1 cellular context compared by ENCODE assay signal in the genomic region with DNA sequence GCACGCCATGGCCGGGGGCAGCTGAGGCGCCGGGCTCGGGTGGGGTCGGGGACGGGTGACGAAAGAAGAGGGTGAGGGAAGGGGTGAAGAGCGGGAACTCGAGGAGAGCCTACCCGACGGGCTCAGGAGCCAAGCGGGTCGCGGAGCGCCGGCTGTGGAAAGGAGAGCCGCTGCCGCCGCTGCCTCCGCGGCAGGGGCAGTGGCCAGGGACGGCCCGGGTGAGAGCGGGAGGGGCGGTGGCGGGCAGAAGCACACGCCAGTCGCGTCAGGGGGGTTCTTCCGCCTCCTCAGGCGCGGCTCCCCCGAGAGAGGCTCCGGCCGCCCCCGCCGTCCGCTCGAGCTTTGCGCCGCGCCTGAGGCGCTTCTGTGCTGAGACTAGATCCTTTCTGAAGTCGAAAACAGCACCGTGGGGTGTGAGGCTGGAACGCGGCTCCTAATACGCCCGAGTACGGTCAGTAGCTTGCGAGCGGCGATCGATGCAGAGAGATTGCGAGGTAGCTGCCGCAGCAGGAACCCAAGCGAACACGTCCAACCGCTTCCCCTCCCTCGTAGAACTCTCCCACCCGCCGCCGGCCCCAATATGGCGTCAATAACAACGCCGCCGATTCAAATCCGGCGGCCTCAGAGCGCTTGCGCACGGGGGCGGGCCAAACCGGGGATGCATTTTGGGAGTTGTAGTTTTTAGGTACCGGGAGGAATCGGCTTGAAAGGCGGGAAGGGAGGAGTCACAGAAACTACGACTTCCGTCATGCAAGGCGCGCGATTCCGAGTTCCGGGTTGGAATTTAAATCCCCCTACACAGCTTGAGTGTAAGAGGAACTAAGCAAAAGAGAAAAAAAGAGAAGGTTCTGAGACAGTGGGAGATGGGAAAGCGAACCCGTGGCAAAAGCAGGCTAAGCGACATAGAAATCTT.
TF ChIP-seq lines count a peak whose summit lies in the region.

A gene (minus strand): TSS at position 558 of the 913 bp plus-strand sequence. CDS start 549 bp downstream, at position 9.

TF ChIP-seq in K562, 482 proteins besides CTCF, POLR2A, EP300 and RAD21 (continued from another document and continues in another):
- 0 out of 2 replicates have a peak, but pooled peaks have one; percentile 38 for TF ChIP-seq ZNF830 (CRISPR knock-in tag; IDR thresholded peaks at IDR 0.05)
- TF ChIP-seq ARNT (IDR thresholded peaks at IDR 0.05): no peak
- no peak for TF ChIP-seq TEAD2 (tag; IDR thresholded peaks at IDR 0.05)
- peak; percentile 98 for TF ChIP-seq SUPT5H (IDR thresholded peaks at IDR 0.05)
- TF ChIP-seq, protein P1, sequence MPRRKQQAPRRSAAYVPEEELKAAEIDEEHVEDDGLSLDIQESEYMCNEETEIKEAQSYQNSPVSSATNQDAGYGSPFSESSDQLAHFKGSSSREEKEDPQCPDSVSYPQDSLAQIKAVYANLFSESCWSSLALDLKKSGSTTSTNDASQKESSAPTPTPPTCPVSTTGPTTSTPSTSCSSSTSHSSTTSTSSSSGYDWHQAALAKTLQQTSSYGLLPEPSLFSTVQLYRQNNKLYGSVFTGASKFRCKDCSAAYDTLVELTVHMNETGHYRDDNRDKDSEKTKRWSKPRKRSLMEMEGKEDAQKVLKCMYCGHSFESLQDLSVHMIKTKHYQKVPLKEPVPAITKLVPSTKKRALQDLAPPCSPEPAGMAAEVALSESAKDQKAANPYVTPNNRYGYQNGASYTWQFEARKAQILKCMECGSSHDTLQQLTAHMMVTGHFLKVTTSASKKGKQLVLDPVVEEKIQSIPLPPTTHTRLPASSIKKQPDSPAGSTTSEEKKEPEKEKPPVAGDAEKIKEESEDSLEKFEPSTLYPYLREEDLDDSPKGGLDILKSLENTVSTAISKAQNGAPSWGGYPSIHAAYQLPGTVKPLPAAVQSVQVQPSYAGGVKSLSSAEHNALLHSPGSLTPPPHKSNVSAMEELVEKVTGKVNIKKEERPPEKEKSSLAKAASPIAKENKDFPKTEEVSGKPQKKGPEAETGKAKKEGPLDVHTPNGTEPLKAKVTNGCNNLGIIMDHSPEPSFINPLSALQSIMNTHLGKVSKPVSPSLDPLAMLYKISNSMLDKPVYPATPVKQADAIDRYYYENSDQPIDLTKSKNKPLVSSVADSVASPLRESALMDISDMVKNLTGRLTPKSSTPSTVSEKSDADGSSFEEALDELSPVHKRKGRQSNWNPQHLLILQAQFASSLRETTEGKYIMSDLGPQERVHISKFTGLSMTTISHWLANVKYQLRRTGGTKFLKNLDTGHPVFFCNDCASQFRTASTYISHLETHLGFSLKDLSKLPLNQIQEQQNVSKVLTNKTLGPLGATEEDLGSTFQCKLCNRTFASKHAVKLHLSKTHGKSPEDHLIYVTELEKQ (CRISPR knock-in tag; IDR thresholded peaks at IDR 0.05): no peak
- peak; percentile 87 for TF ChIP-seq PML (IDR thresholded peaks at IDR 0.05; ENCODE audit: low read length)
- TF ChIP-seq ZFX (CRISPR knock-in tag; IDR thresholded peaks at IDR 0.05): peak; percentile 78
- TF ChIP-seq ZNF444 (CRISPR knock-in tag; IDR thresholded peaks at IDR 0.05): no peak
- no peak for TF ChIP-seq ZNF324 (CRISPR knock-in tag; IDR thresholded peaks at IDR 0.05)
- TF ChIP-seq TEAD1 (CRISPR knock-in tag; IDR thresholded peaks at IDR 0.05): peak in 1 of 2 experiments; percentile 77; a peak in 2 of 4 replicates
- TF ChIP-seq, protein P2, sequence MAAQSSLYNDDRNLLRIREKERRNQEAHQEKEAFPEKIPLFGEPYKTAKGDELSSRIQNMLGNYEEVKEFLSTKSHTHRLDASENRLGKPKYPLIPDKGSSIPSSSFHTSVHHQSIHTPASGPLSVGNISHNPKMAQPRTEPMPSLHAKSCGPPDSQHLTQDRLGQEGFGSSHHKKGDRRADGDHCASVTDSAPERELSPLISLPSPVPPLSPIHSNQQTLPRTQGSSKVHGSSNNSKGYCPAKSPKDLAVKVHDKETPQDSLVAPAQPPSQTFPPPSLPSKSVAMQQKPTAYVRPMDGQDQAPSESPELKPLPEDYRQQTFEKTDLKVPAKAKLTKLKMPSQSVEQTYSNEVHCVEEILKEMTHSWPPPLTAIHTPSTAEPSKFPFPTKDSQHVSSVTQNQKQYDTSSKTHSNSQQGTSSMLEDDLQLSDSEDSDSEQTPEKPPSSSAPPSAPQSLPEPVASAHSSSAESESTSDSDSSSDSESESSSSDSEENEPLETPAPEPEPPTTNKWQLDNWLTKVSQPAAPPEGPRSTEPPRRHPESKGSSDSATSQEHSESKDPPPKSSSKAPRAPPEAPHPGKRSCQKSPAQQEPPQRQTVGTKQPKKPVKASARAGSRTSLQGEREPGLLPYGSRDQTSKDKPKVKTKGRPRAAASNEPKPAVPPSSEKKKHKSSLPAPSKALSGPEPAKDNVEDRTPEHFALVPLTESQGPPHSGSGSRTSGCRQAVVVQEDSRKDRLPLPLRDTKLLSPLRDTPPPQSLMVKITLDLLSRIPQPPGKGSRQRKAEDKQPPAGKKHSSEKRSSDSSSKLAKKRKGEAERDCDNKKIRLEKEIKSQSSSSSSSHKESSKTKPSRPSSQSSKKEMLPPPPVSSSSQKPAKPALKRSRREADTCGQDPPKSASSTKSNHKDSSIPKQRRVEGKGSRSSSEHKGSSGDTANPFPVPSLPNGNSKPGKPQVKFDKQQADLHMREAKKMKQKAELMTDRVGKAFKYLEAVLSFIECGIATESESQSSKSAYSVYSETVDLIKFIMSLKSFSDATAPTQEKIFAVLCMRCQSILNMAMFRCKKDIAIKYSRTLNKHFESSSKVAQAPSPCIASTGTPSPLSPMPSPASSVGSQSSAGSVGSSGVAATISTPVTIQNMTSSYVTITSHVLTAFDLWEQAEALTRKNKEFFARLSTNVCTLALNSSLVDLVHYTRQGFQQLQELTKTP (IDR thresholded peaks at IDR 0.05; ENCODE audit: low read depth in 1 of 2, partially characterized antibody in 2 of 2): peak; percentile 49 to 99
- no peak for TF ChIP-seq HIVEP1 (CRISPR knock-in tag; IDR thresholded peaks at IDR 0.05)
- TF ChIP-seq BHLHE40 (IDR thresholded peaks at IDR 0.05; ENCODE audit: low read length): no peak
- TF ChIP-seq, protein P3, sequence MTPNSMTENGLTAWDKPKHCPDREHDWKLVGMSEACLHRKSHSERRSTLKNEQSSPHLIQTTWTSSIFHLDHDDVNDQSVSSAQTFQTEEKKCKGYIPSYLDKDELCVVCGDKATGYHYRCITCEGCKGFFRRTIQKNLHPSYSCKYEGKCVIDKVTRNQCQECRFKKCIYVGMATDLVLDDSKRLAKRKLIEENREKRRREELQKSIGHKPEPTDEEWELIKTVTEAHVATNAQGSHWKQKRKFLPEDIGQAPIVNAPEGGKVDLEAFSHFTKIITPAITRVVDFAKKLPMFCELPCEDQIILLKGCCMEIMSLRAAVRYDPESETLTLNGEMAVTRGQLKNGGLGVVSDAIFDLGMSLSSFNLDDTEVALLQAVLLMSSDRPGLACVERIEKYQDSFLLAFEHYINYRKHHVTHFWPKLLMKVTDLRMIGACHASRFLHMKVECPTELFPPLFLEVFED (CRISPR knock-in tag; conservative IDR thresholded peaks at IDR 0.05): 0 out of 2 replicates have a peak, but pooled peaks have one; percentile 40
- peak; percentile 96 for TF ChIP-seq RBFOX2 (IDR thresholded peaks at IDR 0.05; ENCODE audit: low read depth, low read length)
- TF ChIP-seq POLR2AphosphoS2 (IDR thresholded peaks at IDR 0.05; ENCODE audit: low read length): peak; percentile 86; the same call in 1 of the 2 replicates
- TF ChIP-seq SRF (CRISPR knock-in tag; IDR thresholded peaks at IDR 0.05): peak in 1 of 2 experiments; percentile 86; a peak in 1 of 4 replicates
- no peak for TF ChIP-seq TAL1 (IDR thresholded peaks at IDR 0.05)
- peak; percentile 64 for TF ChIP-seq RB1 (IDR thresholded peaks at IDR 0.05; ENCODE audit: low read depth)
- TF ChIP-seq NBN (IDR thresholded peaks at IDR 0.05; ENCODE audit: low read depth): peak; percentile 30; the same call in 1 of the 2 replicates
- no peak for TF ChIP-seq ZNF12 (CRISPR knock-in tag; IDR thresholded peaks at IDR 0.05)
- peak; percentile 49; the same call in 1 of the 2 replicates for TF ChIP-seq ZNF197 (CRISPR knock-in tag; IDR thresholded peaks at IDR 0.05; ENCODE audit: low read depth)
- no peak for TF ChIP-seq CSDE1 (IDR thresholded peaks at IDR 0.05)
- TF ChIP-seq HDAC6 (IDR thresholded peaks at IDR 0.05; ENCODE audit: low read depth, low read length): no peak
- no peak for TF ChIP-seq KAT8 (IDR thresholded peaks at IDR 0.05; ENCODE audit: low read depth)
- TF ChIP-seq BRF1 (IDR thresholded peaks at IDR 0.05; ENCODE audit: borderline replicate concordance, extremely low read depth, insufficient read length): no peak
- TF ChIP-seq ZBTB17 (CRISPR knock-in tag; IDR thresholded peaks at IDR 0.05): no peak; the same call in 1 of the 2 replicates
- TF ChIP-seq ZNF717 (CRISPR knock-in tag; IDR thresholded peaks at IDR 0.05): no peak
- TF ChIP-seq, protein P4, sequence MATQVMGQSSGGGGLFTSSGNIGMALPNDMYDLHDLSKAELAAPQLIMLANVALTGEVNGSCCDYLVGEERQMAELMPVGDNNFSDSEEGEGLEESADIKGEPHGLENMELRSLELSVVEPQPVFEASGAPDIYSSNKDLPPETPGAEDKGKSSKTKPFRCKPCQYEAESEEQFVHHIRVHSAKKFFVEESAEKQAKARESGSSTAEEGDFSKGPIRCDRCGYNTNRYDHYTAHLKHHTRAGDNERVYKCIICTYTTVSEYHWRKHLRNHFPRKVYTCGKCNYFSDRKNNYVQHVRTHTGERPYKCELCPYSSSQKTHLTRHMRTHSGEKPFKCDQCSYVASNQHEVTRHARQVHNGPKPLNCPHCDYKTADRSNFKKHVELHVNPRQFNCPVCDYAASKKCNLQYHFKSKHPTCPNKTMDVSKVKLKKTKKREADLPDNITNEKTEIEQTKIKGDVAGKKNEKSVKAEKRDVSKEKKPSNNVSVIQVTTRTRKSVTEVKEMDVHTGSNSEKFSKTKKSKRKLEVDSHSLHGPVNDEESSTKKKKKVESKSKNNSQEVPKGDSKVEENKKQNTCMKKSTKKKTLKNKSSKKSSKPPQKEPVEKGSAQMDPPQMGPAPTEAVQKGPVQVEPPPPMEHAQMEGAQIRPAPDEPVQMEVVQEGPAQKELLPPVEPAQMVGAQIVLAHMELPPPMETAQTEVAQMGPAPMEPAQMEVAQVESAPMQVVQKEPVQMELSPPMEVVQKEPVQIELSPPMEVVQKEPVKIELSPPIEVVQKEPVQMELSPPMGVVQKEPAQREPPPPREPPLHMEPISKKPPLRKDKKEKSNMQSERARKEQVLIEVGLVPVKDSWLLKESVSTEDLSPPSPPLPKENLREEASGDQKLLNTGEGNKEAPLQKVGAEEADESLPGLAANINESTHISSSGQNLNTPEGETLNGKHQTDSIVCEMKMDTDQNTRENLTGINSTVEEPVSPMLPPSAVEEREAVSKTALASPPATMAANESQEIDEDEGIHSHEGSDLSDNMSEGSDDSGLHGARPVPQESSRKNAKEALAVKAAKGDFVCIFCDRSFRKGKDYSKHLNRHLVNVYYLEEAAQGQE (CRISPR knock-in tag; IDR thresholded peaks at IDR 0.05; ENCODE audit: low read depth): no peak
- TF ChIP-seq NELFE (IDR thresholded peaks at IDR 0.05; ENCODE audit: insufficient read depth, insufficient read length): no peak
- TF ChIP-seq CHD2 (IDR thresholded peaks at IDR 0.05; ENCODE audit: low read depth, low read length): no peak
- TF ChIP-seq ERF (CRISPR knock-in tag; IDR thresholded peaks at IDR 0.05): peak; percentile 29; the same call in 1 of the 2 replicates
- TF ChIP-seq, protein P5, sequence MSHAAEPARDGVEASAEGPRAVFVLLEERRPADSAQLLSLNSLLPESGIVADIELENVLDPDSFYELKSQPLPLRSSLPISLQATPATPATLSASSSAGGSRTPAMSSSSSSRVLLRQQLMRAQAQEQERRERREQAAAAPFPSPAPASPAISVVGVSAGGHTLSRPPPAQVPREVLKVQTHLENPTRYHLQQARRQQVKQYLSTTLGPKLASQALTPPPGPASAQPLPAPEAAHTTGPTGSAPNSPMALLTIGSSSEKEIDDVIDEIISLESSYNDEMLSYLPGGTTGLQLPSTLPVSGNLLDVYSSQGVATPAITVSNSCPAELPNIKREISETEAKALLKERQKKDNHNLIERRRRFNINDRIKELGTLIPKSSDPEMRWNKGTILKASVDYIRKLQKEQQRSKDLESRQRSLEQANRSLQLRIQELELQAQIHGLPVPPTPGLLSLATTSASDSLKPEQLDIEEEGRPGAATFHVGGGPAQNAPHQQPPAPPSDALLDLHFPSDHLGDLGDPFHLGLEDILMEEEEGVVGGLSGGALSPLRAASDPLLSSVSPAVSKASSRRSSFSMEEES (CRISPR knock-in tag; IDR thresholded peaks at IDR 0.05): no peak
- TF ChIP-seq MTA1 (IDR thresholded peaks at IDR 0.05; ENCODE audit: borderline replicate concordance): no peak
- TF ChIP-seq COPS2 (conservative IDR thresholded peaks at IDR 0.05): no peak
- no peak for TF ChIP-seq ARHGAP35 (IDR thresholded peaks at IDR 0.05; ENCODE audit: partially characterized antibody)
- TF ChIP-seq, protein P6, sequence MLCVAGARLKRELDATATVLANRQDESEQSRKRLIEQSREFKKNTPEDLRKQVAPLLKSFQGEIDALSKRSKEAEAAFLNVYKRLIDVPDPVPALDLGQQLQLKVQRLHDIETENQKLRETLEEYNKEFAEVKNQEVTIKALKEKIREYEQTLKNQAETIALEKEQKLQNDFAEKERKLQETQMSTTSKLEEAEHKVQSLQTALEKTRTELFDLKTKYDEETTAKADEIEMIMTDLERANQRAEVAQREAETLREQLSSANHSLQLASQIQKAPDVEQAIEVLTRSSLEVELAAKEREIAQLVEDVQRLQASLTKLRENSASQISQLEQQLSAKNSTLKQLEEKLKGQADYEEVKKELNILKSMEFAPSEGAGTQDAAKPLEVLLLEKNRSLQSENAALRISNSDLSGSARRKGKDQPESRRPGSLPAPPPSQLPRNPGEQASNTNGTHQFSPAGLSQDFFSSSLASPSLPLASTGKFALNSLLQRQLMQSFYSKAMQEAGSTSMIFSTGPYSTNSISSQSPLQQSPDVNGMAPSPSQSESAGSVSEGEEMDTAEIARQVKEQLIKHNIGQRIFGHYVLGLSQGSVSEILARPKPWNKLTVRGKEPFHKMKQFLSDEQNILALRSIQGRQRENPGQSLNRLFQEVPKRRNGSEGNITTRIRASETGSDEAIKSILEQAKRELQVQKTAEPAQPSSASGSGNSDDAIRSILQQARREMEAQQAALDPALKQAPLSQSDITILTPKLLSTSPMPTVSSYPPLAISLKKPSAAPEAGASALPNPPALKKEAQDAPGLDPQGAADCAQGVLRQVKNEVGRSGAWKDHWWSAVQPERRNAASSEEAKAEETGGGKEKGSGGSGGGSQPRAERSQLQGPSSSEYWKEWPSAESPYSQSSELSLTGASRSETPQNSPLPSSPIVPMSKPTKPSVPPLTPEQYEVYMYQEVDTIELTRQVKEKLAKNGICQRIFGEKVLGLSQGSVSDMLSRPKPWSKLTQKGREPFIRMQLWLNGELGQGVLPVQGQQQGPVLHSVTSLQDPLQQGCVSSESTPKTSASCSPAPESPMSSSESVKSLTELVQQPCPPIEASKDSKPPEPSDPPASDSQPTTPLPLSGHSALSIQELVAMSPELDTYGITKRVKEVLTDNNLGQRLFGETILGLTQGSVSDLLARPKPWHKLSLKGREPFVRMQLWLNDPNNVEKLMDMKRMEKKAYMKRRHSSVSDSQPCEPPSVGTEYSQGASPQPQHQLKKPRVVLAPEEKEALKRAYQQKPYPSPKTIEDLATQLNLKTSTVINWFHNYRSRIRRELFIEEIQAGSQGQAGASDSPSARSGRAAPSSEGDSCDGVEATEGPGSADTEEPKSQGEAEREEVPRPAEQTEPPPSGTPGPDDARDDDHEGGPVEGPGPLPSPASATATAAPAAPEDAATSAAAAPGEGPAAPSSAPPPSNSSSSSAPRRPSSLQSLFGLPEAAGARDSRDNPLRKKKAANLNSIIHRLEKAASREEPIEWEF (CRISPR knock-in tag; IDR thresholded peaks at IDR 0.05): no peak
- no peak for TF ChIP-seq KDM4B (IDR thresholded peaks at IDR 0.05; ENCODE audit: borderline replicate concordance in 2 of 2, low read depth in 1 of 2)
- no peak for TF ChIP-seq TAF15 (IDR thresholded peaks at IDR 0.05; ENCODE audit: low read depth, low read length)
- peak; percentile 87 for TF ChIP-seq CXXC5 (CRISPR knock-in tag; IDR thresholded peaks at IDR 0.05)
- TF ChIP-seq CREB1 (IDR thresholded peaks at IDR 0.05): peak; percentile 66; the same call in 1 of the 2 replicates
- peak; percentile 37; the same call in 1 of the 2 replicates for TF ChIP-seq CREB1 (CRISPR knock-in tag; IDR thresholded peaks at IDR 0.05)
